ENCODE assay signal across 8 cellular contexts in the genomic region with DNA sequence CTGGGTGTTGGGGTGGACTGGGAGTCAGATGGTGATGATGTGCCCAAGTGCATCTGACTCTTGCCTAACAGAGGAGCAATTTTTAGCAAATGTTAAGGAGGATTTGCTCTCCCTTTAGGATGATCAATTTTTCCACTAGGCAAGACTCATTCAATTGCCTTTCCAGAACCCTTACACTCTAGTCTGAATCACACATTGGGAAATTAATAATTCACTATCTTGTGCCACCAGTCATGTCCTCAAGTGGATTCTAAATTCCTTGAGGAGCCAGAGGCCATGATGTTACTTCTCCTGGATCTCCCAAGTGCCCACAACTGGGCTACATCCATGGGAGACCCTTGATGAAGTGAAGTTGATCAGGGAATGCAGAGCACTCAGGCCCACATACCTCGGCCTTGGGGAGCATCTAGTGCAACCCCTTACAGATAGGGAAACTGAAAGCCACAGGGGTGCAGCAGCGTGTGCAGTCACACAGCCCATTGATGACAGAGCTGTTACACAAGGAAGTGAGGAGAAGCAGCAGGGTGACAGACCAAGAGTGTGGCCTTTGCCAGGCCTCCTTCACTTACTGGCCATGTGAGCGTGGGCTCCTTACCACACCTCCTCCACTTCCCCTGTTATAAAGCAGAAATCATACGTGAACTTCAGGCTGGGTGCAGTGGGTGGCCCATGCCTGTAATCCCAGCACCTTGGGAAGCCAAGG.
A peak's percentile ranks its signal among the peaks of the same experiment; 100 is the strongest.
DNase-seq lines count a peak whose midpoint lies in the region; ATAC-seq and TF ChIP-seq lines count a peak whose summit lies in the region.

No MANE protein-coding gene starts in this region.

- no peaks in the 10 kb centered on the region for H3K27me3 Mint-ChIP-seq in WTC11 (ENCODE audit: low read depth)

- H3K9me3 ChIP-seq in heart right ventricle (no peaks in the 10 kb centered on the region), PC-3 (ENCODE audit: low read length) (no peaks in the 10 kb centered on the region)

- in situ Hi-C loops in GM13977 (cut with MboI; ENCODE audit: low pct_unique_long_range_greater_than_20kb, low sequenced_read_pairs, unreplicated experiment): no loop called here

- CTCF ChIA-PET in PC-3 (lab: Charles Lee) (no interaction called here), WTC11 (lab: Charles Lee) (interaction anchor here (1.0 to 1.5 kb wide), 4 partner anchors 9 to 85 kb away, joined by 3 read pairs; no protein-coding TSS in a partner anchor)

- no peak overlapping the region for H3K9ac ChIP-seq in PC-3 (ENCODE audit: low read length)

- no peaks in the 10 kb centered on the region for H3K79me2 ChIP-seq in PC-3 (ENCODE audit: low read length)

- no peaks in the 10 kb centered on the region for H3K27me3 ChIP-seq in heart right ventricle
- no peaks in the 10 kb centered on the region for H3K27me3 ChIP-seq in PC-3 (ENCODE audit: low read length)
- no peaks in the 10 kb centered on the region for H3K27me3 ChIP-seq in foreskin keratinocyte

- no peaks in the 10 kb centered on the region for H3K9me3 Mint-ChIP-seq in WTC11

- 89 to 91% methylated on average over 4 of the region's 4 CpGs for WGBS in heart right ventricle, 2 donors

- H3K36me3 Mint-ChIP-seq in WTC11: no peaks in the 10 kb centered on the region

- DNase-seq in GM13977 (ENCODE audit: low spot score) (peak; percentile 70), heart right ventricle (no peak), PC-3 (no peak), foreskin fibroblast (no peak), WTC11 (ENCODE audit: low spot score) (no peak), foreskin keratinocyte (no peak)

- no peak overlapping the region for H3K4me3 Mint-ChIP-seq in WTC11

- intact Hi-C loops in heart right ventricle (cut with DNase I) (no loop called here), PC-3 (cut with micrococcal nuclease) (no loop called here)

- no peaks in the 10 kb centered on the region for H3F3A ChIP-seq in PC-3 (ENCODE audit: low read length, unreplicated experiment)

- H3K36me3 ChIP-seq in heart right ventricle: no peaks in the 10 kb centered on the region
- no peaks in the 10 kb centered on the region for H3K36me3 ChIP-seq in PC-3 (ENCODE audit: low read depth, low read length)

- no peak overlapping the region for H3K4me2 ChIP-seq in PC-3 (ENCODE audit: low read length)

- POLR2A ChIA-PET in PC-3 (lab: Charles Lee; ENCODE audit: unreplicated experiment): no interaction called here
- POLR2A ChIA-PET in WTC11 (lab: Charles Lee): no interaction called here

- H3K4me1 ChIP-seq in heart right ventricle (peaks cover 0 to 50% (median 0%) of the 10 kb centered on the region in 9 donors), PC-3 (ENCODE audit: insufficient read depth, low read length) (no peaks in the 10 kb centered on the region), foreskin keratinocyte (peaks cover 2% of the 10 kb centered on the region)

- no TSS peak for BruUV-seq in PC-3 (replicated peaks; lab: Mats Ljungman, UMichigan)

- peak; percentile 100 for ATAC-seq in GM21390 (IDR thresholded peaks at IDR 0.05; ENCODE audit: unreplicated experiment)
- peak; percentile 100 for ATAC-seq in HG03469 (IDR thresholded peaks at IDR 0.05; ENCODE audit: unreplicated experiment)
- peak in 6 of 8 donors; percentile 31 to 59 (median 48) for ATAC-seq in heart right ventricle
- ATAC-seq in PC-3: no peak
- no peak for ATAC-seq in WTC11
- ATAC-seq in foreskin keratinocyte: no peak

- H4K20me1 ChIP-seq in PC-3 (ENCODE audit: low read length): no peaks in the 10 kb centered on the region

- no peak overlapping the region for H3K27ac Mint-ChIP-seq in WTC11

- H3K27ac ChIP-seq in heart right ventricle: peak overlapping the region in 1 of 10 donors; percentile 81
- no peak overlapping the region for H3K27ac ChIP-seq in PC-3 (ENCODE audit: low read length)
- H3K27ac ChIP-seq in foreskin keratinocyte: no peak overlapping the region

- no peaks in the 10 kb centered on the region for H3K9me2 ChIP-seq in PC-3 (replicated peaks; ENCODE audit: low read length)

- TF ChIP-seq CTCF in GM13977 (IDR thresholded peaks at IDR 0.05; ENCODE audit: extremely low read depth, insufficient read depth, missing control alignments) (no peak), heart right ventricle (IDR thresholded peaks at IDR 0.05) (no peak), PC-3 (conservative IDR thresholded peaks at IDR 0.05; ENCODE audit: low read depth, low read length) (no peak), foreskin fibroblast (IDR thresholded peaks at IDR 0.05; ENCODE audit: low read depth, low read length) (no peak), WTC11 (IDR thresholded peaks at IDR 0.05) (no peak), foreskin keratinocyte (conservative IDR thresholded peaks at IDR 0.05) (no peak)

- peaks cover 4% of the 10 kb centered on the region; the same call in 1 of the 2 replicates for H3K4me1 Mint-ChIP-seq in WTC11

- H3K4me3 ChIP-seq in heart right ventricle (no peak overlapping the region), PC-3 (ENCODE audit: low read length) (no peak overlapping the region), foreskin fibroblast (ENCODE audit: low read depth in 1 of 2, low read length in 2 of 2) (no peak overlapping the region)

- H2AFZ ChIP-seq in PC-3 (ENCODE audit: low read length): no peak overlapping the region

TF ChIP-seq in WTC11, 78 proteins besides CTCF, POLR2A, EP300 and RAD21 (continues in another document):
- TF ChIP-seq, protein P1, sequence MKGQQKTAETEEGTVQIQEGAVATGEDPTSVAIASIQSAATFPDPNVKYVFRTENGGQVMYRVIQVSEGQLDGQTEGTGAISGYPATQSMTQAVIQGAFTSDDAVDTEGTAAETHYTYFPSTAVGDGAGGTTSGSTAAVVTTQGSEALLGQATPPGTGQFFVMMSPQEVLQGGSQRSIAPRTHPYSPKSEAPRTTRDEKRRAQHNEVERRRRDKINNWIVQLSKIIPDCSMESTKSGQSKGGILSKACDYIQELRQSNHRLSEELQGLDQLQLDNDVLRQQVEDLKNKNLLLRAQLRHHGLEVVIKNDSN (CRISPR knock-in tag; IDR thresholded peaks at IDR 0.05): no peak
- no peak for TF ChIP-seq GTF2I (CRISPR knock-in tag; conservative IDR thresholded peaks at IDR 0.05)
- no peak for TF ChIP-seq ATF1 (CRISPR knock-in tag; IDR thresholded peaks at IDR 0.05)
- TF ChIP-seq ZNF263 (CRISPR knock-in tag; IDR thresholded peaks at IDR 0.05; ENCODE audit: low read depth): no peak
- TF ChIP-seq ZNF416 (CRISPR knock-in tag; IDR thresholded peaks at IDR 0.05): no peak
- no peak for TF ChIP-seq ZNF281 (CRISPR knock-in tag; IDR thresholded peaks at IDR 0.05)
- TF ChIP-seq FOXK1 (CRISPR knock-in tag; IDR thresholded peaks at IDR 0.05): no peak
- no peak for TF ChIP-seq ZNF138 (CRISPR knock-in tag; conservative IDR thresholded peaks at IDR 0.05)
- TF ChIP-seq FOXP1 (CRISPR knock-in tag; IDR thresholded peaks at IDR 0.05; ENCODE audit: borderline replicate concordance): no peak
- no peak for TF ChIP-seq TEAD4 (CRISPR knock-in tag; IDR thresholded peaks at IDR 0.05)
- no peak for TF ChIP-seq ELF4 (CRISPR knock-in tag; IDR thresholded peaks at IDR 0.05; ENCODE audit: low read depth)
- no peak for TF ChIP-seq SP1 (CRISPR knock-in tag; conservative IDR thresholded peaks at IDR 0.05)
- TF ChIP-seq TP53 (CRISPR knock-in tag; IDR thresholded peaks at IDR 0.05): no peak
- TF ChIP-seq, protein P2, sequence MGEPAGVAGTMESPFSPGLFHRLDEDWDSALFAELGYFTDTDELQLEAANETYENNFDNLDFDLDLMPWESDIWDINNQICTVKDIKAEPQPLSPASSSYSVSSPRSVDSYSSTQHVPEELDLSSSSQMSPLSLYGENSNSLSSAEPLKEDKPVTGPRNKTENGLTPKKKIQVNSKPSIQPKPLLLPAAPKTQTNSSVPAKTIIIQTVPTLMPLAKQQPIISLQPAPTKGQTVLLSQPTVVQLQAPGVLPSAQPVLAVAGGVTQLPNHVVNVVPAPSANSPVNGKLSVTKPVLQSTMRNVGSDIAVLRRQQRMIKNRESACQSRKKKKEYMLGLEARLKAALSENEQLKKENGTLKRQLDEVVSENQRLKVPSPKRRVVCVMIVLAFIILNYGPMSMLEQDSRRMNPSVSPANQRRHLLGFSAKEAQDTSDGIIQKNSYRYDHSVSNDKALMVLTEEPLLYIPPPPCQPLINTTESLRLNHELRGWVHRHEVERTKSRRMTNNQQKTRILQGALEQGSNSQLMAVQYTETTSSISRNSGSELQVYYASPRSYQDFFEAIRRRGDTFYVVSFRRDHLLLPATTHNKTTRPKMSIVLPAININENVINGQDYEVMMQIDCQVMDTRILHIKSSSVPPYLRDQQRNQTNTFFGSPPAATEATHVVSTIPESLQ (CRISPR knock-in tag; IDR thresholded peaks at IDR 0.05): no peak
- TF ChIP-seq, protein P3, sequence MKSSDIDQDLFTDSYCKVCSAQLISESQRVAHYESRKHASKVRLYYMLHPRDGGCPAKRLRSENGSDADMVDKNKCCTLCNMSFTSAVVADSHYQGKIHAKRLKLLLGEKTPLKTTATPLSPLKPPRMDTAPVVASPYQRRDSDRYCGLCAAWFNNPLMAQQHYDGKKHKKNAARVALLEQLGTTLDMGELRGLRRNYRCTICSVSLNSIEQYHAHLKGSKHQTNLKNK (CRISPR knock-in tag; IDR thresholded peaks at IDR 0.05): no peak
- no peak for TF ChIP-seq PRRX2 (CRISPR knock-in tag; IDR thresholded peaks at IDR 0.05)
- TF ChIP-seq JAZF1 (CRISPR knock-in tag; IDR thresholded peaks at IDR 0.05): no peak

Comparison
In these comparisons a context has a peak if more than half of its experiments do, and no peak if none do; other contexts are left out.
1. ATAC-seq: peak in GM21390 (single experiment), HG03469 (single experiment) and heart right ventricle (6 of 8); none in PC-3 (single experiment), WTC11 (single experiment) and foreskin keratinocyte (single experiment).